9 cellular contexts compared by ENCODE assay signal in the genomic region with DNA sequence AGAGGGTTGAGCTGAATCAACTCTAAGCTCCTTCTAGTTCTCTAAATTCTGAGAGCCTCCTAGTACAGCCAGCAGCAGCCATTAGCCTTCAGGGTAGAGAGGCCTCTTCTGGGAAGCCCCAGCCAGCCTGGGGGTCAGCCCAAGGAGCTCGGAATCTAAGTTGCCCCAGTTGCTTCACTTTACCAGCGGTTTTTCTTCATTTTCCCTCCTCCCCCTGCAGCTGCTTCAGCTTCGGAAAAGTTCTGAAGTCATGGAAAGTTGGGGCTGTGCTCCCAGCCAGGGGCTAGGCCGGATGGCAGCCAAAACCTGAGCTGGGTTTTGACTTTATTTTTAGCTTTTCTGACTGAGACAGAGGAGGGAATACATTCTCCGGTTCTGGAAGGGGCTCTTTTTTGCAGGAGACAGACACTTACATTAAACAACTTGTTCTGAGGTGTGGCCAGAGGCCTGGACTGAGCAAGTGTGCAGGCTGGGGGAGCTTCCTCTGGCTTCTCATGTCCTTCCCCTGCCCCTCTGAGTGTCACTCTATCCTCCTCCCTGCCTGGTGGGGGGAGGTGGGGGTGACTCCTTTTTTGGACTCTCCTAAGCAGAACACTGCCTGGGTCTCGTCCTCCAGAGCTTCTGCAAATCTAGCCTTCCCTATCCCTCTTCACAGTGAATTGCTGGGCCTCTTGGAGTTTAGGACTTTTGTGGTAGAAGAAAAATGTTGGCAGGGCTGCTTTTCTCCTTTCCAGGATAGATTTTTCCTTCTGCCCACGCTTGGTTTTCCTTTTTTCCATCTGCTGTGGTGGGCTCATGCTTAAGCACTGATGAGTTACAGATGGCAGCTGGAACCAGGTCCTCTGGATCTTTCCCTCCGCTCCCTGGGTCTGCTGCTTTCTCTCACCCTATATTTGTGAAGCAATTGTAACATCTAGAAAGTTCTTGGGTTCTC. TPM values are rescaled to one million over a fixed set of nuclear protein-coding genes. Genes with fewer than 3 reads are reported as not detected.
A peak's percentile ranks its signal among the peaks of the same experiment; 100 is the strongest.
DNase-seq lines count a peak whose midpoint lies in the region; ATAC-seq and TF ChIP-seq lines count a peak whose summit lies in the region.
"Had no signal": no experiment of that assay in that cellular context is flagged by ENCODE, and none has a peak within 500 bp of the region (broad histone marks: within the 10 kb centered on the region; RNA-seq: fewer than 3 reads in every experiment).

No MANE protein-coding gene starts in this region.

- H3K4me3 Mint-ChIP-seq in CD4-positive, alpha-beta memory T cell = peak overlapping the region in 5 of 8 donors; percentile 8 to 58 (median 32)

- H3K27me3 ChIP-seq in CD4-positive, alpha-beta memory T cell (ENCODE audit: insufficient read depth, low read length) = no peaks in the 10 kb centered on the region
- H3K27me3 ChIP-seq in fibroblast of lung (ENCODE audit: control insufficient read depth, insufficient read depth, low read length) = no peaks in the 10 kb centered on the region
- H3K27me3 ChIP-seq in parathyroid adenoma (ENCODE audit: control insufficient read depth, insufficient read depth, low read length) = no peaks in the 10 kb centered on the region

- H3K27ac Mint-ChIP-seq in CD4-positive, alpha-beta memory T cell = peak overlapping the region; percentile 17 to 97 (median 85)

- peaks cover 4% of the 10 kb centered on the region for H3K36me3 ChIP-seq in CD4-positive, alpha-beta memory T cell (ENCODE audit: insufficient read depth, low read length)
- H3K36me3 ChIP-seq in fibroblast of lung (ENCODE audit: control insufficient read depth, insufficient read depth, low read length) (peaks cover 21% of the 10 kb centered on the region), parathyroid adenoma (ENCODE audit: control insufficient read depth, insufficient read depth, low read length) (no peaks in the 10 kb centered on the region)

- POLR2A ChIA-PET in CD4-positive, alpha-beta memory T cell (lab: Charles Lee; ENCODE audit: partially characterized antibody) = interaction anchor here (0.8 to 21.9 kb wide), 5 partner anchors 7 to 84 kb away, joined by 3 to 527 read pairs (median 4); partner anchors contain the start of genes LMNA and PMF1

- DNase-seq in CD4-positive, alpha-beta memory T cell = peak in 1 of 5 donors; percentile 41
- peak; percentile 97 for DNase-seq in SIG-M5 treated with dmso at 0.1 percent for 504 hours (lab: John Stamatoyannopoulos, UW; ENCODE audit: unreplicated experiment)
- peak; percentile 85 to 93 for DNase-seq in fibroblast of lung (ENCODE audit: low read depth in 2 of 2)
- no peak for DNase-seq in T-helper 9 cell
- no peak for DNase-seq in RPMI8226
- no peak for DNase-seq in NOMO-1 treated with DMSO at 0.1 percent for 48 hours (lab: John Stamatoyannopoulos, UW; ENCODE audit: unreplicated experiment)
- DNase-seq: NK-92 treated with Interleukin-12 subunit alpha and Interleukin-12 subunit beta, amount 100 ng/mL, for 24 hours had no signal

- H4K20me1 ChIP-seq in fibroblast of lung (ENCODE audit: control insufficient read depth, extremely low read depth, insufficient read depth, low read length) = peaks cover 2% of the 10 kb centered on the region

- H3K4me3 ChIP-seq in CD4-positive, alpha-beta memory T cell (ENCODE audit: low read length in 2 of 2) = no peak overlapping the region
- H3K4me3 ChIP-seq in fibroblast of lung (replicated peaks in 1 of 4; ENCODE audit: control extremely low read depth in 1 of 4, insufficient read depth in 1 of 4, low read depth in 3 of 4, low read length in 4 of 4) (peak overlapping the region; percentile 28 to 52 (median 37)), parathyroid adenoma (ENCODE audit: low read depth, low read length) (no peak overlapping the region)

- H3K79me2 ChIP-seq in fibroblast of lung (ENCODE audit: control insufficient read depth, insufficient read depth, low read length) (peaks cover 86% of the 10 kb centered on the region), parathyroid adenoma (peaks cover 8% of the 10 kb centered on the region)

- intact Hi-C loops in CD4-positive, alpha-beta memory T cell (cut with micrococcal nuclease) = no loop called here

- H3K36me3 Mint-ChIP-seq in CD4-positive, alpha-beta memory T cell = peaks cover 0 to 27% of the 10 kb centered on the region in 2 donors

- peak overlapping the region; percentile 76 for H3K9ac ChIP-seq in fibroblast of lung (ENCODE audit: insufficient read depth, low read length)
- H3K9ac ChIP-seq in parathyroid adenoma = no peak overlapping the region

- CTCF ChIA-PET in CD4-positive, alpha-beta memory T cell (lab: Charles Lee; ENCODE audit: partially characterized antibody) = interaction anchor here (0.5 to 13.7 kb wide), 16 partner anchors 9 to 968 kb away, joined by 3 to 716 read pairs (median 13); partner anchors contain the start of genes LMNA, PMF1 and SLC25A44

- H3K27ac ChIP-seq in CD4-positive, alpha-beta memory T cell (ENCODE audit: low read depth, low read length) = no peak overlapping the region
- peak overlapping the region; percentile 99 for H3K27ac ChIP-seq in fibroblast of lung (ENCODE audit: insufficient read depth, low read length)
- peak overlapping the region; percentile 80 for H3K27ac ChIP-seq in parathyroid adenoma

- H3K4me1 ChIP-seq in CD4-positive, alpha-beta memory T cell (ENCODE audit: insufficient read depth, low read length) = peaks cover 60% of the 10 kb centered on the region
- H3K4me1 ChIP-seq in fibroblast of lung (ENCODE audit: control insufficient read depth, extremely low read depth, insufficient read depth, low read length) (peaks cover 44% of the 10 kb centered on the region), parathyroid adenoma (peaks cover under 1% of the 10 kb centered on the region)

- peaks cover 31 to 64% (median 53%) of the 10 kb centered on the region in 4 donors for H3K4me1 Mint-ChIP-seq in CD4-positive, alpha-beta memory T cell

- TF ChIP-seq CTCF in fibroblast of lung (conservative IDR thresholded peaks at IDR 0.05 in 1 of 2, IDR thresholded peaks at IDR 0.05 in 1 of 2; ENCODE audit: low read depth in 1 of 2, low read length in 2 of 2) (no peak), parathyroid adenoma (IDR thresholded peaks at IDR 0.05) (no peak)

- H3K4me2 ChIP-seq in fibroblast of lung (ENCODE audit: extremely low read depth, insufficient read depth, low read length) (peak overlapping the region; percentile 95), parathyroid adenoma (ENCODE audit: low read length) (peak overlapping the region; percentile 26)

- no peaks in the 10 kb centered on the region for H3K9me3 ChIP-seq in CD4-positive, alpha-beta memory T cell (ENCODE audit: control insufficient read depth in 1 of 2, low read length in 2 of 2)
- H3K9me3 ChIP-seq in fibroblast of lung (ENCODE audit: control insufficient read depth, insufficient read depth, low read depth, low read length) (no peaks in the 10 kb centered on the region), parathyroid adenoma (ENCODE audit: control insufficient read depth, low read length) (no peaks in the 10 kb centered on the region)

- H2AFZ ChIP-seq in fibroblast of lung (ENCODE audit: low read length) (no peak overlapping the region), parathyroid adenoma (no peak overlapping the region)

- H3K27me3 Mint-ChIP-seq in CD4-positive, alpha-beta memory T cell = no peaks in the 10 kb centered on the region

- no peak for ATAC-seq in esophagus mucosa

- H3K9me3 Mint-ChIP-seq in CD4-positive, alpha-beta memory T cell = peaks cover 0 to 3% (median 0%) of the 10 kb centered on the region in 8 donors

RNA-seq across cellular contexts. Expression of gene LMNA, which starts 14.5 kb away (rescaled TPM):
- 10 to 100 TPM; 29.7 to 33.8 TPM for total RNA-seq in CD4-positive, alpha-beta memory T cell
- polyA plus RNA-seq in CD4-positive, alpha-beta memory T cell = 10 to 100 TPM; 19.1 to 47.1 TPM
- 780 and 1,150 TPM in 2 replicates for total RNA-seq in fibroblast of lung
- 613 and 813 TPM in 2 replicates for polyA plus RNA-seq in fibroblast of lung
- polyA plus RNA-seq in fibroblast of lung (2012) = 891 and 1,369 TPM in 2 replicates
- polyA minus RNA-seq in fibroblast of lung (ENCODE audit: low replicate concordance) = 720 and 826 TPM in 2 replicates
- 315 TPM for total RNA-seq in esophagus mucosa

RNA-seq across cellular contexts. Expression of gene SEMA4A, which starts 24.4 kb away (rescaled TPM):
- 1 to 10 TPM; 1.2 TPM for total RNA-seq in CD4-positive, alpha-beta memory T cell
- polyA plus RNA-seq in CD4-positive, alpha-beta memory T cell = 1 to 10 TPM in 1 of 2 donors, under 1 TPM in 1; 0.88 to 1.3 TPM
- total RNA-seq in fibroblast of lung (0.77 and 0.99 TPM in 2 replicates), esophagus mucosa (34.6 TPM)
- 0.24 and 0.27 TPM in 2 replicates for polyA plus RNA-seq in fibroblast of lung
- polyA plus RNA-seq in fibroblast of lung (2012) = 0.28 and 0.44 TPM in 2 replicates
- polyA minus RNA-seq in fibroblast of lung (ENCODE audit: low replicate concordance) = 0.27 and 1.8 TPM in 2 replicates

RNA-seq across cellular contexts. Expression of gene MEX3A, which starts 46.8 kb away (rescaled TPM):
- not detected for total RNA-seq in CD4-positive, alpha-beta memory T cell
- not detected for polyA plus RNA-seq in CD4-positive, alpha-beta memory T cell
- total RNA-seq in fibroblast of lung (1.5 and 1.7 TPM in 2 replicates), esophagus mucosa (1.7 TPM)
- polyA plus RNA-seq in fibroblast of lung = 0.96 and 2.1 TPM in 2 replicates
- 0.94 and 2.9 TPM in 2 replicates for polyA plus RNA-seq in fibroblast of lung (2012)
- polyA minus RNA-seq in fibroblast of lung (ENCODE audit: low replicate concordance) = 2.4 and 3.9 TPM in 2 replicates

Comparison
In these comparisons a context has a peak if more than half of its experiments do, and no peak if none do; other contexts are left out.
1. DNase-seq: peak in SIG-M5 treated with dmso at 0.1 percent for 504 hours (single experiment) and fibroblast of lung (2 of 2); none in T-helper 9 cell (single experiment), RPMI8226 (single experiment) and NOMO-1 treated with DMSO at 0.1 percent for 48 hours (single experiment).
2. H3K4me3 ChIP-seq: peak in fibroblast of lung (4 of 4); none in CD4-positive, alpha-beta memory T cell (0 of 2) and parathyroid adenoma (single experiment).
3. RNA of gene SEMA4A, which starts 24.4 kb away (total RNA-seq): 34.6 TPM in esophagus mucosa (single experiment); 1.2 TPM in CD4-positive, alpha-beta memory T cell and 0.77 to 0.99 TPM in fibroblast of lung; every median in the first group is over 10 times any median in the second.